Comparison of ENCODE assay signal across 12 cellular contexts in genomic region chr3:30495172-30496124, GRCh38.
A peak's percentile ranks its signal among the peaks of the same experiment; 100 is the strongest.
DNase-seq lines count a peak whose midpoint lies in the region; ATAC-seq and TF ChIP-seq lines count a peak whose summit lies in the region.
"Had no signal": no experiment of that assay in that cellular context is flagged by ENCODE, and none has a peak within 500 bp of the region (broad histone marks: within the 10 kb centered on the region; RNA-seq: fewer than 3 reads in every experiment).

No MANE protein-coding gene starts in this region.

- H3K79me2 ChIP-seq in osteoblast (ENCODE audit: insufficient read depth, low read length), result no peaks in the 10 kb centered on the region

- H3K27ac ChIP-seq in AG04450 (ENCODE audit: low read depth, low read length), result peak overlapping the region; percentile 71
- H3K27ac ChIP-seq in colonic mucosa, result peak overlapping the region; percentile 57
- peak overlapping the region; percentile 98 for H3K27ac ChIP-seq in osteoblast (ENCODE audit: low read depth, low read length)

- no peak for DNase-seq in AG04450 (ENCODE audit: low read depth, low spot score)
- DNase-seq in KBM-7, result peak; percentile 71
- DNase-seq in colonic mucosa, result no peak
- no peak for DNase-seq in osteoblast (ENCODE audit: insufficient read length, low spot score, missing footprints)
- DNase-seq in ecto neural progenitor cell (ENCODE audit: low spot score), result no peak
- DNase-seq: activated CD8-positive, alpha-beta memory T cell treated with anti-CD3 and anti-CD28 coated beads for 24 hours; Calu3; NCI-H1092; nephron progenitor cell had no signal

- CTCF ChIA-PET in AG04450 (lab: Charles Lee), result interaction anchor here (0.6 to 0.7 kb wide), 2 partner anchors 198 to 516 kb away, joined by 3 read pairs; no protein-coding TSS in a partner anchor

- no peaks in the 10 kb centered on the region for H3K36me3 ChIP-seq in colonic mucosa
- H3K36me3 ChIP-seq in osteoblast (ENCODE audit: insufficient read depth, low read length), result no peaks in the 10 kb centered on the region

- H3K9me3 ChIP-seq in AG04450 (ENCODE audit: control insufficient read depth, insufficient read depth, low read length), result no peaks in the 10 kb centered on the region
- H3K9me3 ChIP-seq in colonic mucosa, result no peaks in the 10 kb centered on the region
- H3K9me3 ChIP-seq in osteoblast (ENCODE audit: low read depth, low read length), result no peaks in the 10 kb centered on the region

- H4K20me1 ChIP-seq in osteoblast (ENCODE audit: insufficient read depth, low read length), result no peaks in the 10 kb centered on the region

- H3K4me1 ChIP-seq in colonic mucosa, result no peaks in the 10 kb centered on the region
- peaks cover 50% of the 10 kb centered on the region for H3K4me1 ChIP-seq in osteoblast (ENCODE audit: insufficient read depth, low read length)

- H3K27me3 ChIP-seq in AG04450 (ENCODE audit: control insufficient read depth, insufficient read depth, low read length) (no peaks in the 10 kb centered on the region), colonic mucosa (no peaks in the 10 kb centered on the region), osteoblast (ENCODE audit: insufficient read depth, low read length) (no peaks in the 10 kb centered on the region)

- POLR2A ChIA-PET in AG04450 (lab: Yijun Ruan, JAX), result interaction anchor here (0.7 kb wide), 2 partner anchors 33 to 49 kb away, joined by 3 to 9 read pairs; no protein-coding TSS in a partner anchor

- no peak for ATAC-seq in GM21576 (IDR thresholded peaks at IDR 0.05; ENCODE audit: unreplicated experiment)
- ATAC-seq in GM19351 (IDR thresholded peaks at IDR 0.05; ENCODE audit: unreplicated experiment), result no peak
- ATAC-seq in HG03460 (IDR thresholded peaks at IDR 0.05; ENCODE audit: unreplicated experiment), result no peak

- H3K4me3 ChIP-seq in AG04450 (ENCODE audit: low read depth, low read length) (no peak overlapping the region), colonic mucosa (no peak overlapping the region), osteoblast (ENCODE audit: insufficient read depth, low read length) (peak overlapping the region; percentile 51)

- TF ChIP-seq CTCF in AG04450 (IDR thresholded peaks at IDR 0.05; ENCODE audit: low read depth, low read length) (no peak), colonic mucosa (IDR thresholded peaks at IDR 0.05) (no peak), osteoblast (IDR thresholded peaks at IDR 0.05; ENCODE audit: extremely low read depth, low read depth, low read length) (no peak)

- no peak overlapping the region for H3K9ac ChIP-seq in colonic mucosa (ENCODE audit: low read depth in 2 of 2, low read length in 2 of 2)

- in situ Hi-C loops in KBM-7 (cut with MboI; ENCODE audit: low pct_unique_long_range_greater_than_20kb, low sequenced_read_pairs), result no loop called here

- intact Hi-C loops in colonic mucosa (cut with DNase I), result no loop called here

- H3K4me2 ChIP-seq in osteoblast (ENCODE audit: insufficient read depth, low read length), result peak overlapping the region; percentile 79

- H2AFZ ChIP-seq in osteoblast (ENCODE audit: low read length), result peak overlapping the region; percentile 56
